ENCODE assay signal across 26 cellular contexts in genomic region chr12:57869919-57870318, GRCh38. TPM values are rescaled to one million over a fixed set of nuclear protein-coding genes. Genes with fewer than 3 reads are reported as not detected.
DNase-seq lines count a peak whose midpoint lies in the region; ATAC-seq and TF ChIP-seq lines count a peak whose summit lies in the region.
"Had no signal": no experiment of that assay in that cellular context is flagged by ENCODE, and none has a peak within 500 bp of the region (broad histone marks: within the 10 kb centered on the region; RNA-seq: fewer than 3 reads in every experiment).

No MANE protein-coding gene starts in this region.

- H3K9me3 Mint-ChIP-seq in brain = peaks cover 0 to 1% (median 0%) of the 10 kb centered on the region in 5 experiments
- no peaks in the 10 kb centered on the region for H3K9me3 Mint-ChIP-seq in activated CD8-positive, alpha-beta T cell treated with anti-CD3 and anti-CD28 coated beads, Interleukin-2, amount 10 ng/mL, durations not matched to agents 7 days and 5 days (ENCODE audit: insufficient read depth)
- H3K9me3 Mint-ChIP-seq: activated B cell treated with CpG ODN at 0.5 μM for 24 hours; activated CD4-positive, alpha-beta memory T cell treated with anti-CD3 and anti-CD28 coated beads for 36 hours; CD8-positive, alpha-beta T cell; T-helper 2 cell treated with Interferon-gamma antibody and Interleukin-4, amounts not matched to agents 5 μg/mL and 100 μg/mL, for 36 hours had no signal

- no peak for TF ChIP-seq POLR2A in body of pancreas (IDR thresholded peaks at IDR 0.05)

- CTCF ChIA-PET in activated CD8-positive, alpha-beta T cell treated with anti-CD3 and anti-CD28 coated beads, Interleukin-2, amount 10 ng/mL, durations not matched to agents 7 days and 5 days (lab: Charles Lee) = interaction anchor here (1.2 to 3.9 kb wide), 3 partner anchors 26 to 38 kb away, joined by 3 to 12 read pairs (median 4); no protein-coding TSS in a partner anchor

- H3K4me1 ChIP-seq in lower lobe of right lung (peaks cover 29% of the 10 kb centered on the region), skeletal muscle tissue (ENCODE audit: control insufficient read depth in 3 of 3, insufficient read depth in 3 of 3, low read length in 3 of 3) (peaks cover 38 to 51% (median 47%) of the 10 kb centered on the region in 3 donors), body of pancreas (peaks cover under 1% of the 10 kb centered on the region)

- H3K27me3 ChIP-seq in lower lobe of right lung (ENCODE audit: low read depth) (no peaks in the 10 kb centered on the region), skeletal muscle tissue (ENCODE audit: control insufficient read depth in 3 of 3, insufficient read depth in 3 of 3, low read length in 3 of 3) (no peaks in the 10 kb centered on the region), body of pancreas (no peaks in the 10 kb centered on the region)
- H3K27me3 ChIP-seq: adrenal gland had no signal

- POLR2A ChIA-PET in activated CD8-positive, alpha-beta T cell treated with anti-CD3 and anti-CD28 coated beads, Interleukin-2, amount 10 ng/mL, durations not matched to agents 7 days and 5 days (lab: Charles Lee) = interaction anchor here (0.6 kb wide), 1 partner anchor 98 kb away, joined by 3 read pairs; the partner anchor contains the start of gene METTL1

- peak overlapping the region; percentile 54 for H3K27ac ChIP-seq in lower lobe of right lung
- peak overlapping the region; percentile 76 for H3K27ac ChIP-seq in skeletal muscle tissue (ENCODE audit: low read depth, low read length)
- H3K27ac ChIP-seq in body of pancreas = no peak overlapping the region
- H3K27ac ChIP-seq: epithelial cell of prostate, foreskin keratinocyte, KMS-11 had no signal

- intact Hi-C loops in lower lobe of right lung (cut with DNase I) = no loop called here
- intact Hi-C loops in body of pancreas (cut with DNase I) = no loop called here

- DNase-seq in lower lobe of right lung (no peak), germinal center (ENCODE audit: low spot score) (no peak), HuH-7 (ENCODE audit: low spot score) (no peak), body of pancreas (no peak)
- DNase-seq in activated CD8-positive, alpha-beta T cell treated with anti-CD3 and anti-CD28 coated beads, Interleukin-2, amount 10 ng/mL, durations not matched to agents 7 days and 5 days = no peak
- DNase-seq: activated B cell treated with CpG ODN at 0.5 μM for 24 hours; activated CD4-positive, alpha-beta memory T cell treated with anti-CD3 and anti-CD28 coated beads for 36 hours; activated gamma-delta T cell treated with Interleukin-2 at 50 U/mL for 16 hours; activated T-cell treated with anti-CD3 and anti-CD28 coated beads for 4 hours; adrenal gland; CD8-positive, alpha-beta T cell; DMS53; foreskin keratinocyte; GDM1; islet precursor cell; MV-4-11; NCI-H1694 treated with DMSO at 0.1 percent for 48 hours; NCI-H748 treated with DMSO at 0.1 percent for 48 hours; retina; stimulated activated CD4-positive, alpha-beta T cell treated with anti-CD3 and anti-CD28 coated beads, Interleukin-15, amount 100 ng/mL, for 24 hours had no signal

- H3K9me3 ChIP-seq in lower lobe of right lung (no peaks in the 10 kb centered on the region), skeletal muscle tissue (ENCODE audit: control insufficient read depth in 3 of 3, low read length in 3 of 3) (no peaks in the 10 kb centered on the region), body of pancreas (no peaks in the 10 kb centered on the region)
- H3K9me3 ChIP-seq: adrenal gland had no signal

- no peaks in the 10 kb centered on the region for H3K36me3 Mint-ChIP-seq in brain
- H3K36me3 Mint-ChIP-seq in activated CD8-positive, alpha-beta T cell treated with anti-CD3 and anti-CD28 coated beads, Interleukin-2, amount 10 ng/mL, durations not matched to agents 7 days and 5 days (ENCODE audit: low read depth) = no peaks in the 10 kb centered on the region
- H3K36me3 Mint-ChIP-seq: activated CD4-positive, alpha-beta memory T cell treated with anti-CD3 and anti-CD28 coated beads for 36 hours; CD8-positive, alpha-beta T cell had no signal

- no peak overlapping the region for H3K4me3 ChIP-seq in lower lobe of right lung
- H3K4me3 ChIP-seq in skeletal muscle tissue (ENCODE audit: low read length in 3 of 3) = no peak overlapping the region
- no peak overlapping the region for H3K4me3 ChIP-seq in body of pancreas
- H3K4me3 ChIP-seq: adrenal gland, lung had no signal

- WGBS in body of pancreas, 2 donors = 84 to 90% methylated on average over 5 to 8 of the region's 8 CpGs

- H3K9ac ChIP-seq in skeletal muscle tissue (ENCODE audit: low read depth in 1 of 3, low read length in 3 of 3) = peak overlapping the region in 2 of 3 donors; percentile 66 to 85
- H3K9ac ChIP-seq: KMS-11 had no signal

- no peak for ATAC-seq in lower lobe of right lung
- no peak for ATAC-seq in body of pancreas
- no peak for ATAC-seq in activated CD8-positive, alpha-beta T cell treated with anti-CD3 and anti-CD28 coated beads, Interleukin-2, amount 10 ng/mL, durations not matched to agents 7 days and 5 days
- ATAC-seq: CD8-positive, alpha-beta T cell; foreskin keratinocyte had no signal

- peak overlapping the region; percentile 98 to 100 (median 98) for H3K27ac Mint-ChIP-seq in brain
- no peak overlapping the region for H3K27ac Mint-ChIP-seq in activated CD8-positive, alpha-beta T cell treated with anti-CD3 and anti-CD28 coated beads, Interleukin-2, amount 10 ng/mL, durations not matched to agents 7 days and 5 days
- H3K27ac Mint-ChIP-seq: activated B cell treated with CpG ODN at 0.5 μM for 24 hours; activated CD4-positive, alpha-beta memory T cell treated with anti-CD3 and anti-CD28 coated beads for 36 hours; CD8-positive, alpha-beta T cell; T-helper 2 cell treated with Interferon-gamma antibody and Interleukin-4, amounts not matched to agents 5 μg/mL and 100 μg/mL, for 36 hours had no signal

- H3K27me3 Mint-ChIP-seq in brain = no peaks in the 10 kb centered on the region
- H3K27me3 Mint-ChIP-seq in activated CD8-positive, alpha-beta T cell treated with anti-CD3 and anti-CD28 coated beads, Interleukin-2, amount 10 ng/mL, durations not matched to agents 7 days and 5 days (ENCODE audit: low read depth) = peaks cover 4% of the 10 kb centered on the region
- H3K27me3 Mint-ChIP-seq: activated CD4-positive, alpha-beta memory T cell treated with anti-CD3 and anti-CD28 coated beads for 36 hours had no signal

- H3K36me3 ChIP-seq in lower lobe of right lung (no peaks in the 10 kb centered on the region), skeletal muscle tissue (ENCODE audit: control insufficient read depth in 3 of 3, insufficient read depth in 3 of 3, low read length in 3 of 3) (no peaks in the 10 kb centered on the region), body of pancreas (replicated peaks in 1 of 2; ENCODE audit: insufficient read depth in 1 of 2, low read depth in 2 of 2) (no peaks in the 10 kb centered on the region)
- H3K36me3 ChIP-seq: adrenal gland had no signal

- H3K4me3 Mint-ChIP-seq in brain = peak overlapping the region in 2 of 5 experiments; percentile 20 to 34
- no peak overlapping the region for H3K4me3 Mint-ChIP-seq in activated CD8-positive, alpha-beta T cell treated with anti-CD3 and anti-CD28 coated beads, Interleukin-2, amount 10 ng/mL, durations not matched to agents 7 days and 5 days
- H3K4me3 Mint-ChIP-seq: activated B cell treated with CpG ODN at 0.5 μM for 24 hours; activated CD4-positive, alpha-beta memory T cell treated with anti-CD3 and anti-CD28 coated beads for 36 hours; CD8-positive, alpha-beta T cell; T-helper 2 cell treated with Interferon-gamma antibody and Interleukin-4, amounts not matched to agents 5 μg/mL and 100 μg/mL, for 36 hours had no signal

- TF ChIP-seq CTCF in brain (conservative IDR thresholded peaks at IDR 0.05) (no peak), lower lobe of right lung (IDR thresholded peaks at IDR 0.05) (no peak), body of pancreas (IDR thresholded peaks at IDR 0.05) (no peak)

- peaks cover 57% of the 10 kb centered on the region for H3K4me1 Mint-ChIP-seq in brain
- H3K4me1 Mint-ChIP-seq in activated CD8-positive, alpha-beta T cell treated with anti-CD3 and anti-CD28 coated beads, Interleukin-2, amount 10 ng/mL, durations not matched to agents 7 days and 5 days (ENCODE audit: low read depth) = peaks cover 4% of the 10 kb centered on the region

RNA-seq across cellular contexts. Expression of gene CTDSP2, which starts 23.4 kb away (rescaled TPM):
- 67.6 TPM for polyA plus RNA-seq in brain (ENCODE audit: insufficient read depth, low read depth, low replicate concordance)
- 220 TPM for total RNA-seq in lower lobe of right lung
- total RNA-seq in skeletal muscle tissue = 51.1 TPM
- total RNA-seq in body of pancreas = 100 to 1,000 TPM in 1 of 2 donors, 10 to 100 TPM in 1; 82.1 to 125 TPM
- 100 to 1,000 TPM; 100 to 114 TPM for total RNA-seq in activated CD8-positive, alpha-beta T cell treated with anti-CD3 and anti-CD28 coated beads, Interleukin-2, amount 10 ng/mL, durations not matched to agents 7 days and 5 days

RNA-seq across cellular contexts. Expression of gene AVIL, which starts 51.4 kb away (rescaled TPM):
- polyA plus RNA-seq in brain (ENCODE audit: insufficient read depth, low read depth, low replicate concordance) = 1.0 TPM
- 10.8 TPM for total RNA-seq in lower lobe of right lung
- 3.1 TPM for total RNA-seq in skeletal muscle tissue
- 10 to 100 TPM in 1 of 2 donors, 1 to 10 TPM in 1; 2.0 to 14.8 TPM for total RNA-seq in body of pancreas
- total RNA-seq in activated CD8-positive, alpha-beta T cell treated with anti-CD3 and anti-CD28 coated beads, Interleukin-2, amount 10 ng/mL, durations not matched to agents 7 days and 5 days = 1 to 10 TPM; 2.3 to 2.5 TPM

Comparison
In these comparisons a context has a peak if more than half of its experiments do, and no peak if none do; other contexts are left out.
1. H3K27ac ChIP-seq: peak in lower lobe of right lung (single experiment) and skeletal muscle tissue (single experiment); none in body of pancreas (0 of 4).